Comparison of ENCODE assay signal across 8 cellular contexts in the genomic region with DNA sequence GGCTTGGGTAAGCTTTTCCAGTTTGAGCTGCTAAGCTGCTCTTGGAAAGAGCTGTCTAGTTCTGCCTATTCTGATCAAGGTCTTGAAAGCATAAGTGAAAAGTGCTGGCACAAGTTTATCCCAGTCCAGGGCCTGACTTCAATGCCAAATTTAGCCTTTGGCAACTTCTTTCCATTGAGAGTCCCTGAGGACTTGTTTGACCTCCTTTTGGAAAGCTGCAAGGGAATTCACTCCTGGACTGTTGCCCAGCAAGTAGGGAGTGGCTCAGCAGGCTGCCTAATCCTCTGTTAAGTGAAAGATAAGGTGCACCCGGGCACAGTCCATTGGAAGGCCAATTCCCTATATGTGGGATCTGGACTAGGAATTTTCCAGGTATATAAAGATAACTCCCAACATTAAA. TPM values are rescaled to one million over a fixed set of nuclear protein-coding genes. Genes with fewer than 3 reads are reported as not detected.
DNase-seq lines count a peak whose midpoint lies in the region; ATAC-seq and TF ChIP-seq lines count a peak whose summit lies in the region.

No MANE protein-coding gene starts in this region.

- H3K4me3 Mint-ChIP-seq in Calu3 (ENCODE audit: low read depth, unreplicated experiment) = no peak overlapping the region
- H3K4me3 Mint-ChIP-seq in activated T-helper 17 cell treated with anti-CD3 and anti-CD28 coated beads, Interleukin-2, amount 50 U/mL, for 72 hours = no peak overlapping the region

- DNase-seq in Calu3 = peak; percentile 36
- DNase-seq in M059J (ENCODE audit: low read depth) = peak; percentile 83
- peak; percentile 69 for DNase-seq in epithelial cell of esophagus (ENCODE audit: low read depth)
- no peak for DNase-seq in omental fat pad (ENCODE audit: low spot score)
- DNase-seq in mesenteric fat pad (ENCODE audit: low spot score) = no peak
- DNase-seq in nucleus accumbens (lab: John Stamatoyannopoulos, UW) = no peak

- no peaks in the 10 kb centered on the region for H3K27me3 Mint-ChIP-seq in Calu3 (ENCODE audit: unreplicated experiment)
- peaks cover 7% of the 10 kb centered on the region for H3K27me3 Mint-ChIP-seq in activated T-helper 17 cell treated with anti-CD3 and anti-CD28 coated beads, Interleukin-2, amount 50 U/mL, for 72 hours

- H3K9me3 Mint-ChIP-seq in Calu3 (ENCODE audit: low read depth, unreplicated experiment) = no peaks in the 10 kb centered on the region
- no peaks in the 10 kb centered on the region for H3K9me3 Mint-ChIP-seq in activated T-helper 17 cell treated with anti-CD3 and anti-CD28 coated beads, Interleukin-2, amount 50 U/mL, for 72 hours

- ATAC-seq in omental fat pad (ENCODE audit: low FRiP score) = peak; percentile 76
- no peak for ATAC-seq in activated T-helper 17 cell treated with anti-CD3 and anti-CD28 coated beads, Interleukin-2, amount 50 U/mL, for 72 hours (replicated peaks)
- ATAC-seq in HG02885 (IDR thresholded peaks at IDR 0.05; ENCODE audit: poor library complexity, unreplicated experiment) = no peak

- no peaks in the 10 kb centered on the region for H3K36me3 Mint-ChIP-seq in Calu3 (ENCODE audit: insufficient read depth, unreplicated experiment)
- no peaks in the 10 kb centered on the region for H3K36me3 Mint-ChIP-seq in activated T-helper 17 cell treated with anti-CD3 and anti-CD28 coated beads, Interleukin-2, amount 50 U/mL, for 72 hours (ENCODE audit: low read depth)

- TF ChIP-seq CTCF in Calu3 (IDR thresholded peaks at IDR 0.05; ENCODE audit: unreplicated experiment) (no peak), epithelial cell of esophagus (IDR thresholded peaks at IDR 0.05; ENCODE audit: insufficient read depth, low read depth, low read length, missing control alignments) (no peak), omental fat pad (IDR thresholded peaks at IDR 0.05) (no peak)

- CTCF ChIA-PET in Calu3 (lab: Charles Lee) = no interaction called here

- H3K4me1 Mint-ChIP-seq in Calu3 (ENCODE audit: low read depth, unreplicated experiment) = peaks cover 11% of the 10 kb centered on the region
- H3K4me1 Mint-ChIP-seq in activated T-helper 17 cell treated with anti-CD3 and anti-CD28 coated beads, Interleukin-2, amount 50 U/mL, for 72 hours = no peaks in the 10 kb centered on the region

- no peak overlapping the region for H3K27ac Mint-ChIP-seq in Calu3 (ENCODE audit: unreplicated experiment)
- no peak overlapping the region for H3K27ac Mint-ChIP-seq in activated T-helper 17 cell treated with anti-CD3 and anti-CD28 coated beads, Interleukin-2, amount 50 U/mL, for 72 hours

- no peak overlapping the region for H3K4me3 ChIP-seq in epithelial cell of esophagus (ENCODE audit: low read length)

- intact Hi-C loops in Calu3 (cut with micrococcal nuclease; ENCODE audit: unreplicated experiment) = no loop called here

- no TSS peak for BruUV-seq in Calu3 (replicated peaks; lab: Mats Ljungman, UMichigan)

RNA-seq across cellular contexts. Expression of a gene that starts 16.0 kb away (rescaled TPM):
- total RNA-seq in Calu3 (2022) = 29.9 and 32.7 TPM in 2 replicates
- 8.3 and 14.0 TPM in 2 replicates for total RNA-seq in M059J (2014; rRNA removed; shearing (Covaris generic))
- total RNA-seq in omental fat pad = 10 to 100 TPM; 14.3 to 34.3 (median 28.3) TPM
- 10 to 100 TPM; 23.4 to 63.9 TPM for total RNA-seq in activated T-helper 17 cell treated with anti-CD3 and anti-CD28 coated beads, Interleukin-2, amount 50 U/mL, for 72 hours
- total RNA-seq in mesenteric fat pad = 62.9 TPM

Comparison
In these comparisons a context has a peak if more than half of its experiments do, and no peak if none do; other contexts are left out.
1. DNase-seq: peak in Calu3 (single experiment), M059J (single experiment) and epithelial cell of esophagus (single experiment); none in omental fat pad (single experiment), mesenteric fat pad (single experiment) and nucleus accumbens (0 of 56).